In the genomic region with DNA sequence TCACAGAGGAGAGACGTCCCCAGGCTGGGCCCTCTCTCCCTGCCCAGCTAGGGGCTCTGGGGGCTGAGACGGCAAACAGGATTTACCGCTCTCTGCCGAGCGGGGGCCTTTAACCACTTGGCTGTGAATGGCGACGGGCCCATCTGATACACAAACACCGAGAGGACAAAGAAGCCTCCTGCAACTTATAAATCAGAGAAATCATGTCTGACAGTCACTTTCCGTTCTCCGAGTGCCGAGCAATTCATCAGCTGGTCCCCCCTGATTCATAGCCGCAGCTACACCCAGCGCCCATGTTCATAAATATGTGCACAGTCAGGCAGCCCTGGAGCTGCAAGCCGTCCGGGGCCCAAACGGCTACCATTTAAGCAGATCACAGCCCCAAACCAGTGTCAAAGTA, we compare ENCODE assay signal across 8 cellular contexts.
DNase-seq lines count a peak whose midpoint lies in the region; FAIRE-seq and TF ChIP-seq lines count a peak whose summit lies in the region.

No MANE protein-coding gene starts in this region.

- no peak for TF ChIP-seq CTCF in endodermal cell (conservative IDR thresholded peaks at IDR 0.05)
- no peak for TF ChIP-seq CTCF in progenitor cell of endocrine pancreas (IDR thresholded peaks at IDR 0.05; ENCODE audit: unreplicated experiment)
- no peak for TF ChIP-seq CTCF in kidney (IDR thresholded peaks at IDR 0.05; ENCODE audit: borderline replicate concordance, extremely low read depth, insufficient read depth)

- no peak overlapping the region for H3K27ac Mint-ChIP-seq in endodermal cell
- H3K27ac Mint-ChIP-seq in progenitor cell of endocrine pancreas, result peak overlapping the region; percentile 71

- no peaks in the 10 kb centered on the region for H3K27me3 Mint-ChIP-seq in endodermal cell (ENCODE audit: insufficient read depth)
- no peaks in the 10 kb centered on the region for H3K27me3 Mint-ChIP-seq in progenitor cell of endocrine pancreas

- peak; percentile 17 for DNase-seq in RPMI7951 (ENCODE audit: low read depth)
- no peak for DNase-seq in endodermal cell
- no peak for DNase-seq in progenitor cell of endocrine pancreas (ENCODE audit: low spot score, unreplicated experiment)
- no peak for DNase-seq in kidney
- no peak for DNase-seq in Ammon's horn (ENCODE audit: low spot score)
- no peak for DNase-seq in germinal center (ENCODE audit: low spot score)
- no peak for DNase-seq in RPMI8226

- H3K27me3 ChIP-seq in BLaER1 (no peaks in the 10 kb centered on the region), endodermal cell (ENCODE audit: control insufficient read depth, insufficient read depth, low read length, poor library complexity, severe bottlenecking) (no peaks in the 10 kb centered on the region)

- H3K4me1 Mint-ChIP-seq in endodermal cell, result peaks cover 26% of the 10 kb centered on the region
- peaks cover 21% of the 10 kb centered on the region for H3K4me1 Mint-ChIP-seq in progenitor cell of endocrine pancreas (ENCODE audit: low read depth)

- peak overlapping the region; percentile 96 for H3K4me2 ChIP-seq in BLaER1

- no peak for FAIRE-seq in kidney (lab: Jason Lieb, UNC)

- intact Hi-C loops in kidney (cut with DNase I), result no loop called here

- H3K36me3 Mint-ChIP-seq in endodermal cell (ENCODE audit: low read depth), result no peaks in the 10 kb centered on the region
- H3K36me3 Mint-ChIP-seq in progenitor cell of endocrine pancreas (ENCODE audit: insufficient read depth), result no peaks in the 10 kb centered on the region

- peak overlapping the region; percentile 77 for H3K27ac ChIP-seq in BLaER1
- peak overlapping the region; percentile 81 for H3K27ac ChIP-seq in endodermal cell (ENCODE audit: low read depth, low read length)
- no peak overlapping the region for H3K27ac ChIP-seq in kidney (ENCODE audit: low read depth in 2 of 2, low read length in 2 of 2)

- 84 to 92% methylated on average over 10 to 16 of the region's 16 CpGs for WGBS in endodermal cell (ENCODE audit: insufficient coverage in 1 of 2, insufficient read length in 1 of 2), 2 experiments

- H3K4me1 ChIP-seq in BLaER1 (peaks cover 81% of the 10 kb centered on the region), endodermal cell (ENCODE audit: control insufficient read depth, insufficient read depth, low read length) (peaks cover 7% of the 10 kb centered on the region), kidney (ENCODE audit: control insufficient read depth in 1 of 2, insufficient read depth in 1 of 2, low read depth in 1 of 2, low read length in 2 of 2) (peaks cover 0 to 8% of the 10 kb centered on the region in 2 donors)

- H3K9ac ChIP-seq in BLaER1 (peak overlapping the region; percentile 72), endodermal cell (ENCODE audit: extremely low read depth, low read length, poor library complexity, severe bottlenecking) (no peak overlapping the region), kidney (ENCODE audit: low read length in 2 of 2) (peak overlapping the region in 1 of 2 donors; percentile 7)

- no peaks in the 10 kb centered on the region for H3K9me3 ChIP-seq in BLaER1
- no peaks in the 10 kb centered on the region for H3K9me3 ChIP-seq in endodermal cell (ENCODE audit: control insufficient read depth, low read length)
- no peaks in the 10 kb centered on the region for H3K9me3 ChIP-seq in kidney (ENCODE audit: control insufficient read depth in 1 of 2, low read length in 2 of 2)

- H3K4me3 ChIP-seq in BLaER1 (peak overlapping the region; percentile 59), endodermal cell (ENCODE audit: low read length) (no peak overlapping the region), kidney (ENCODE audit: low read length in 2 of 2) (peak overlapping the region in 1 of 2 donors; percentile 52)

- H3K9me3 Mint-ChIP-seq in endodermal cell (no peaks in the 10 kb centered on the region), progenitor cell of endocrine pancreas (ENCODE audit: low read depth) (no peaks in the 10 kb centered on the region)

- H3K4me3 Mint-ChIP-seq in endodermal cell, result no peak overlapping the region
- no peak overlapping the region for H3K4me3 Mint-ChIP-seq in progenitor cell of endocrine pancreas (ENCODE audit: low read depth)

- H4K20me1 ChIP-seq in BLaER1, result peaks cover 82% of the 10 kb centered on the region

- H3K36me3 ChIP-seq in BLaER1 (peaks cover 18% of the 10 kb centered on the region), endodermal cell (ENCODE audit: control insufficient read depth, insufficient read depth, low read length) (no peaks in the 10 kb centered on the region), kidney (ENCODE audit: control insufficient read depth in 1 of 2, insufficient read depth in 2 of 2, low read length in 2 of 2) (no peaks in the 10 kb centered on the region)

Comparison
In these comparisons a context has a peak if more than half of its experiments do, and no peak if none do; other contexts are left out.
1. H3K27ac ChIP-seq: peak in BLaER1 (single experiment) and endodermal cell (single experiment); none in kidney (0 of 2).